In genomic region chr7:94298943-94299342, GRCh38 we compare ENCODE assay signal across 12 cellular contexts.
DNase-seq lines count a peak whose midpoint lies in the region; ATAC-seq and TF ChIP-seq lines count a peak whose summit lies in the region.
"Had no signal": no experiment of that assay in that cellular context is flagged by ENCODE, and none has a peak within 500 bp of the region (broad histone marks: within the 10 kb centered on the region; RNA-seq: fewer than 3 reads in every experiment).

No MANE protein-coding gene starts in this region.

- no peaks in the 10 kb centered on the region for H3K36me3 ChIP-seq in SJSA1
- no peaks in the 10 kb centered on the region for H3K36me3 ChIP-seq in sigmoid colon

- H3K27ac ChIP-seq in SJSA1 (peak overlapping the region; percentile 88; the same call in 1 of the 2 replicates), sigmoid colon (peak overlapping the region; percentile 78 to 93 (median 88))

- H3K36me3 Mint-ChIP-seq in immature natural killer cell: no peaks in the 10 kb centered on the region
- H3K36me3 Mint-ChIP-seq in activated T-helper 2 cell treated with anti-CD3 and anti-CD28 coated beads, Interferon-gamma antibody, Interleukin-2, Interleukin-4, amounts not matched to agents 10 μg/mL and 5 μg/mL and 100 μg/mL, durations not matched to agents 14 hours and 24 hours and 36 hours (ENCODE audit: low read depth): no peaks in the 10 kb centered on the region
- H3K36me3 Mint-ChIP-seq: activated CD4-positive, alpha-beta memory T cell treated with anti-CD3 and anti-CD28 coated beads for 36 hours had no signal

- H3K27me3 Mint-ChIP-seq in immature natural killer cell (ENCODE audit: low read depth in 3 of 3): peaks cover 0 to 5% (median 2%) of the 10 kb centered on the region in 3 donors
- H3K27me3 Mint-ChIP-seq in activated T-helper 2 cell treated with anti-CD3 and anti-CD28 coated beads, Interferon-gamma antibody, Interleukin-2, Interleukin-4, amounts not matched to agents 10 μg/mL and 5 μg/mL and 100 μg/mL, durations not matched to agents 14 hours and 24 hours and 36 hours (ENCODE audit: low read depth): peaks cover 4% of the 10 kb centered on the region
- H3K27me3 Mint-ChIP-seq: activated CD4-positive, alpha-beta memory T cell treated with anti-CD3 and anti-CD28 coated beads for 36 hours had no signal

- intact Hi-C loops in sigmoid colon (cut with DNase I): loop anchor here (10.0 kb wide), 2 partner anchors 356 to 606 kb away; partner anchors contain the start of genes PPP1R9A and SGCE
- intact Hi-C loops in activated T-helper 2 cell treated with anti-CD3 and anti-CD28 coated beads, Interferon-gamma antibody, Interleukin-2, Interleukin-4, amounts not matched to agents 10 μg/mL and 5 μg/mL and 100 μg/mL, durations not matched to agents 14 hours and 24 hours and 36 hours (cut with micrococcal nuclease): no loop called here

- no peak overlapping the region for H3K4me3 Mint-ChIP-seq in immature natural killer cell
- H3K4me3 Mint-ChIP-seq in activated T-helper 2 cell treated with anti-CD3 and anti-CD28 coated beads, Interferon-gamma antibody, Interleukin-2, Interleukin-4, amounts not matched to agents 10 μg/mL and 5 μg/mL and 100 μg/mL, durations not matched to agents 14 hours and 24 hours and 36 hours (ENCODE audit: low read depth): no peak overlapping the region
- H3K4me3 Mint-ChIP-seq: activated CD4-positive, alpha-beta memory T cell treated with anti-CD3 and anti-CD28 coated beads for 36 hours; B cell had no signal

- TF ChIP-seq CTCF in fibroblast of mammary gland (conservative IDR thresholded peaks at IDR 0.05; ENCODE audit: control insufficient read depth, insufficient read depth, low read depth, low read length) (no peak), sigmoid colon (IDR thresholded peaks at IDR 0.05) (no peak)

- DNase-seq in AG08396 (ENCODE audit: low spot score) (peak; percentile 27), SJSA1 (ENCODE audit: low read depth in 1 of 2, low spot score in 2 of 2) (peak in 1 of 2 experiments; percentile 28), fibroblast of mammary gland (ENCODE audit: low read depth) (peak; percentile 85), sigmoid colon (no peak), HK-2 (ENCODE audit: unreplicated experiment) (no peak), immature natural killer cell (no peak)
- DNase-seq in activated T-helper 2 cell treated with anti-CD3 and anti-CD28 coated beads, Interferon-gamma antibody, Interleukin-2, Interleukin-4, amounts not matched to agents 10 μg/mL and 5 μg/mL and 100 μg/mL, durations not matched to agents 14 hours and 24 hours and 36 hours (ENCODE audit: low spot score): no peak
- DNase-seq: activated CD4-positive, alpha-beta memory T cell treated with anti-CD3 and anti-CD28 coated beads for 36 hours; Kasumi-1; small intestine had no signal

- H3K4me1 Mint-ChIP-seq in immature natural killer cell: no peaks in the 10 kb centered on the region
- no peaks in the 10 kb centered on the region for H3K4me1 Mint-ChIP-seq in activated T-helper 2 cell treated with anti-CD3 and anti-CD28 coated beads, Interferon-gamma antibody, Interleukin-2, Interleukin-4, amounts not matched to agents 10 μg/mL and 5 μg/mL and 100 μg/mL, durations not matched to agents 14 hours and 24 hours and 36 hours (ENCODE audit: low read depth)

- no peak overlapping the region for H3K4me3 ChIP-seq in SJSA1
- no peak overlapping the region for H3K4me3 ChIP-seq in fibroblast of mammary gland (ENCODE audit: control insufficient read depth, low read depth, low read length)
- H3K4me3 ChIP-seq in sigmoid colon: no peak overlapping the region

- no peak overlapping the region for H3K27ac Mint-ChIP-seq in immature natural killer cell
- H3K27ac Mint-ChIP-seq in activated T-helper 2 cell treated with anti-CD3 and anti-CD28 coated beads, Interferon-gamma antibody, Interleukin-2, Interleukin-4, amounts not matched to agents 10 μg/mL and 5 μg/mL and 100 μg/mL, durations not matched to agents 14 hours and 24 hours and 36 hours: no peak overlapping the region
- H3K27ac Mint-ChIP-seq: activated CD4-positive, alpha-beta memory T cell treated with anti-CD3 and anti-CD28 coated beads for 36 hours; B cell had no signal

- H3K9me3 ChIP-seq in SJSA1 (replicated peaks) (no peaks in the 10 kb centered on the region), sigmoid colon (no peaks in the 10 kb centered on the region)

- peaks cover 0 to 4% (median 0%) of the 10 kb centered on the region in 6 donors for H3K9me3 Mint-ChIP-seq in immature natural killer cell
- no peaks in the 10 kb centered on the region for H3K9me3 Mint-ChIP-seq in activated T-helper 2 cell treated with anti-CD3 and anti-CD28 coated beads, Interferon-gamma antibody, Interleukin-2, Interleukin-4, amounts not matched to agents 10 μg/mL and 5 μg/mL and 100 μg/mL, durations not matched to agents 14 hours and 24 hours and 36 hours
- H3K9me3 Mint-ChIP-seq: activated CD4-positive, alpha-beta memory T cell treated with anti-CD3 and anti-CD28 coated beads for 36 hours had no signal

- no peak for TF ChIP-seq EP300 in sigmoid colon (IDR thresholded peaks at IDR 0.05)

- no peaks in the 10 kb centered on the region for H3K27me3 ChIP-seq in SJSA1 (replicated peaks)
- no peaks in the 10 kb centered on the region for H3K27me3 ChIP-seq in sigmoid colon

- 63 to 66% methylated on average over 3 of the region's 3 CpGs for WGBS in sigmoid colon, 2 donors

- no peak for ATAC-seq in GM18519 (IDR thresholded peaks at IDR 0.05; ENCODE audit: low FRiP score, unreplicated experiment)

- TF ChIP-seq POLR2A in sigmoid colon (IDR thresholded peaks at IDR 0.05): no peak

- H3K4me1 ChIP-seq in SJSA1 (replicated peaks) (peaks cover 85% of the 10 kb centered on the region), sigmoid colon (peaks cover 0 to 84% (median 61%) of the 10 kb centered on the region in 4 donors)

Comparison
In these comparisons a context has a peak if more than half of its experiments do, and no peak if none do; other contexts are left out.
1. DNase-seq: peak in AG08396 (single experiment) and fibroblast of mammary gland (single experiment); none in sigmoid colon (single experiment), HK-2 (single experiment), immature natural killer cell (0 of 3) and activated T-helper 2 cell treated with anti-CD3 and anti-CD28 coated beads, Interferon-gamma antibody, Interleukin-2, Interleukin-4, amounts not matched to agents 10 μg/mL and 5 μg/mL and 100 μg/mL, durations not matched to agents 14 hours and 24 hours and 36 hours (single experiment).